Comparison of ENCODE assay signal across 13 cellular contexts in genomic region chr6:30888472-30889137, GRCh38. TPM values are rescaled to one million over a fixed set of nuclear protein-coding genes. Genes with fewer than 3 reads are reported as not detected.
DNase-seq lines count a peak whose midpoint lies in the region; ATAC-seq, FAIRE-seq and TF ChIP-seq lines count a peak whose summit lies in the region.
"Had no signal": no experiment of that assay in that cellular context is flagged by ENCODE, and none has a peak within 500 bp of the region (broad histone marks: within the 10 kb centered on the region; RNA-seq: fewer than 3 reads in every experiment).

No MANE protein-coding gene starts in this region.

- H3K79me2 ChIP-seq in endothelial cell of umbilical vein (ENCODE audit: control insufficient read depth, insufficient read depth, low read length) (no peaks in the 10 kb centered on the region), neural cell (replicated peaks; ENCODE audit: insufficient read depth, low read length) (peaks cover 74% of the 10 kb centered on the region)

- H3K27me3 ChIP-seq in endothelial cell of umbilical vein (ENCODE audit: control insufficient read depth in 2 of 2, insufficient read depth in 2 of 2, low read length in 2 of 2) = no peaks in the 10 kb centered on the region
- H3K27me3 ChIP-seq in neural cell (ENCODE audit: insufficient read depth, low read depth, low read length) = no peaks in the 10 kb centered on the region
- H3K27me3 ChIP-seq in CD8-positive, alpha-beta memory T cell (ENCODE audit: insufficient read depth, low read length, poor library complexity, severe bottlenecking) = no peaks in the 10 kb centered on the region

- POLR2A ChIA-PET in endothelial cell of umbilical vein (lab: Charles Lee) = no interaction called here
- POLR2A ChIA-PET in CD8-positive, alpha-beta memory T cell (lab: Charles Lee) = interaction anchor here (0.9 kb wide), 1 partner anchor 274 kb away, joined by 5 read pairs; no protein-coding TSS in a partner anchor

- H2AFZ ChIP-seq in endothelial cell of umbilical vein (ENCODE audit: low read depth, low read length) (no peak overlapping the region), neural cell (ENCODE audit: low read depth, low read length) (no peak overlapping the region)

- no peaks in the 10 kb centered on the region for H3K9me3 Mint-ChIP-seq in CD8-positive, alpha-beta memory T cell
- H3K9me3 Mint-ChIP-seq: CD4-positive, alpha-beta memory T cell had no signal

- DNase-seq in AG08396 (ENCODE audit: low spot score) (peak; percentile 75), LHCN-M2 (ENCODE audit: low read depth) (peak; percentile 67), endothelial cell of umbilical vein (ENCODE audit: low read depth, low spot score) (no peak), GM19238 (ENCODE audit: insufficient read length, low spot score) (no peak), NCI-H187 (lab: John Stamatoyannopoulos, UW) (no peak)
- no peak for DNase-seq in CD8-positive, alpha-beta memory T cell
- DNase-seq: activated naive CD4-positive, alpha-beta T cell; CD4-positive, alpha-beta memory T cell; NCI-H1092; stomach had no signal

- CTCF ChIA-PET in endothelial cell of umbilical vein (lab: Charles Lee) = interaction anchor here (2.5 kb wide), 1 partner anchor 16 kb away, joined by 8 read pairs; no protein-coding TSS in a partner anchor
- CTCF ChIA-PET in CD8-positive, alpha-beta memory T cell (lab: Charles Lee) = interaction anchor here (1.1 to 1.6 kb wide), 2 partner anchors 19 to 58 kb away, joined by 3 read pairs; partner anchors contain the start of gene GTF2H4

- no peaks in the 10 kb centered on the region for H4K20me1 ChIP-seq in endothelial cell of umbilical vein (replicated peaks; ENCODE audit: control insufficient read depth, extremely low read depth, insufficient read depth, low read length)
- peaks cover 5% of the 10 kb centered on the region for H4K20me1 ChIP-seq in neural cell (ENCODE audit: insufficient read depth)

- dilution Hi-C loops in endothelial cell of umbilical vein (cut with MboI; ENCODE audit: extremely low pct_ligation_motif_present, low sequenced_read_pairs) = loop anchor here (25.0 kb wide), 1 partner anchor 151 kb away; the partner anchor contains the start of genes FLOT1 and IER3

- peaks cover 0 to 4% of the 10 kb centered on the region in 2 donors for H3K27me3 Mint-ChIP-seq in CD8-positive, alpha-beta memory T cell
- H3K27me3 Mint-ChIP-seq: CD4-positive, alpha-beta memory T cell had no signal

- peaks cover 19 to 27% (median 20%) of the 10 kb centered on the region in 3 donors for H3K4me1 Mint-ChIP-seq in CD8-positive, alpha-beta memory T cell

- no peak for TF ChIP-seq RAD21 in neural cell (conservative IDR thresholded peaks at IDR 0.05)

- H3K36me3 ChIP-seq in endothelial cell of umbilical vein (ENCODE audit: control insufficient read depth in 2 of 2, extremely low read depth in 1 of 2, insufficient read depth in 2 of 2, low read length in 2 of 2) (no peaks in the 10 kb centered on the region), neural cell (ENCODE audit: insufficient read depth, low read length) (peaks cover 6% of the 10 kb centered on the region)
- H3K36me3 ChIP-seq in CD8-positive, alpha-beta memory T cell (ENCODE audit: insufficient read depth, low read length) = no peaks in the 10 kb centered on the region

- no peaks in the 10 kb centered on the region for H3K9me2 ChIP-seq in neural cell (ENCODE audit: insufficient read depth, low read length)

- peaks cover 9% of the 10 kb centered on the region for H3F3A ChIP-seq in neural cell (ENCODE audit: insufficient read depth, low read length, poor library complexity, severe bottlenecking)

- intact Hi-C loops in endothelial cell of umbilical vein (cut with micrococcal nuclease) = no loop called here

- TF ChIP-seq CTCF in endothelial cell of umbilical vein (IDR thresholded peaks at IDR 0.05; ENCODE audit: extremely low read depth in 1 of 2, insufficient read depth in 1 of 2, low read depth in 1 of 2, low read length in 2 of 2) (no peak), neural cell (IDR thresholded peaks at IDR 0.05; ENCODE audit: poor library complexity, severe bottlenecking) (no peak)

- peak; percentile 26 for FAIRE-seq in endothelial cell of umbilical vein (lab: Jason Lieb, UNC)
- FAIRE-seq: GM12891 had no signal

- no peak for ATAC-seq in GM21515 (IDR thresholded peaks at IDR 0.05; ENCODE audit: unreplicated experiment)

- no peaks in the 10 kb centered on the region for H3K9me1 ChIP-seq in endothelial cell of umbilical vein (replicated peaks; ENCODE audit: control insufficient read depth, extremely low read depth, insufficient read depth, low read length)

- no peak overlapping the region for H3K27ac Mint-ChIP-seq in CD8-positive, alpha-beta memory T cell

- H3K9ac ChIP-seq in endothelial cell of umbilical vein (replicated peaks; ENCODE audit: extremely low read depth, insufficient read depth, low read length) (no peak overlapping the region), neural cell (ENCODE audit: low read length) (no peak overlapping the region)

- no peaks in the 10 kb centered on the region for H3K9me3 ChIP-seq in endothelial cell of umbilical vein (replicated peaks; ENCODE audit: control insufficient read depth, insufficient read depth, low read length)
- H3K9me3 ChIP-seq in neural cell (ENCODE audit: low read length) = no peaks in the 10 kb centered on the region
- no peaks in the 10 kb centered on the region for H3K9me3 ChIP-seq in CD8-positive, alpha-beta memory T cell (ENCODE audit: low read length)
- H3K9me3 ChIP-seq: stomach had no signal

- H3K4me3 ChIP-seq in endothelial cell of umbilical vein (replicated peaks in 1 of 3; ENCODE audit: insufficient read depth in 1 of 3, low read depth in 1 of 3, low read length in 3 of 3) (no peak overlapping the region), neural cell (ENCODE audit: low read length) (peak overlapping the region; percentile 72)
- H3K4me3 ChIP-seq in CD8-positive, alpha-beta memory T cell (ENCODE audit: low read length) = no peak overlapping the region
- H3K4me3 ChIP-seq: stomach had no signal

- peak overlapping the region in 1 of 7 donors; percentile 40 for H3K4me3 Mint-ChIP-seq in CD8-positive, alpha-beta memory T cell

- no peak for TF ChIP-seq POLR2A in endothelial cell of umbilical vein (IDR thresholded peaks at IDR 0.05; ENCODE audit: low read depth, low read length)

- H3K4me1 ChIP-seq in endothelial cell of umbilical vein (ENCODE audit: control insufficient read depth, extremely low read depth, insufficient read depth, low read length) = no peaks in the 10 kb centered on the region
- H3K4me1 ChIP-seq in CD8-positive, alpha-beta memory T cell (ENCODE audit: insufficient read depth, low read length) = peaks cover 26% of the 10 kb centered on the region

- H3K4me2 ChIP-seq in endothelial cell of umbilical vein (ENCODE audit: insufficient read depth, low read length) = no peak overlapping the region
- H3K4me2 ChIP-seq in neural cell (ENCODE audit: low read length) = peak overlapping the region; percentile 17

- no TSS peak for BruUV-seq in endothelial cell of umbilical vein (replicated peaks; lab: Mats Ljungman, UMichigan)

- peaks cover 0 to 21% (median 6%) of the 10 kb centered on the region in 3 donors for H3K36me3 Mint-ChIP-seq in CD8-positive, alpha-beta memory T cell

- no peak overlapping the region for H3K27ac ChIP-seq in endothelial cell of umbilical vein (ENCODE audit: insufficient read depth, low read depth, low read length)
- H3K27ac ChIP-seq in neural cell (ENCODE audit: low read length) = no peak overlapping the region
- no peak overlapping the region for H3K27ac ChIP-seq in CD8-positive, alpha-beta memory T cell (ENCODE audit: low read depth, low read length)

- TF ChIP-seq EP300 in neural cell (conservative IDR thresholded peaks at IDR 0.05; ENCODE audit: poor library complexity, severe bottlenecking) = no peak

RNA-seq across cellular contexts. Expression of gene DDR1, which starts 4.3 kb away (rescaled TPM):
- 43.1 and 47.0 TPM in 2 replicates for total RNA-seq in LHCN-M2 (2014; rRNA removed)
- 54.1 TPM for polyA plus RNA-seq in LHCN-M2 (2012)
- total RNA-seq in endothelial cell of umbilical vein = 17.7 and 22.9 TPM in 2 replicates
- polyA plus RNA-seq in endothelial cell of umbilical vein = 8.8 and 10.6 TPM in 2 replicates
- 4.9 and 6.8 TPM in 2 replicates for polyA plus RNA-seq in endothelial cell of umbilical vein (2011; cell fraction: cytosol; rRNA removed)
- 19.8 and 24.8 TPM in 2 replicates for polyA plus RNA-seq in endothelial cell of umbilical vein (2011; cell fraction: nucleus; rRNA removed)
- 8.8 and 14.7 TPM in 2 replicates for polyA plus RNA-seq in endothelial cell of umbilical vein (2012)
- polyA minus RNA-seq in endothelial cell of umbilical vein = 14.7 and 20.9 TPM in 2 replicates
- 31.4 TPM for polyA minus RNA-seq in endothelial cell of umbilical vein (2011; cell fraction: cytosol; rRNA and poly(A)+ RNA removed)
- polyA minus RNA-seq in endothelial cell of umbilical vein (2011; cell fraction: nucleus; rRNA and poly(A)+ RNA removed) = 7.0 and 10.5 TPM in 2 replicates
- 196 and 250 TPM in 2 replicates for polyA plus RNA-seq in neural cell
- polyA minus RNA-seq in neural cell = 265 and 314 TPM in 2 replicates
- 10 to 100 TPM; 10.1 to 10.5 TPM for total RNA-seq in CD8-positive, alpha-beta memory T cell
- 1.2 TPM for polyA plus RNA-seq in CD8-positive, alpha-beta memory T cell

RNA-seq across cellular contexts. Expression of gene GTF2H4, which starts 19.4 kb away (rescaled TPM):
- 9.0 and 16.2 TPM in 2 replicates for total RNA-seq in LHCN-M2 (2014; rRNA removed)
- 18.7 TPM for polyA plus RNA-seq in LHCN-M2 (2012)
- 51.0 and 52.6 TPM in 2 replicates for total RNA-seq in endothelial cell of umbilical vein
- polyA plus RNA-seq in endothelial cell of umbilical vein = 40.5 and 40.8 TPM in 2 replicates
- polyA plus RNA-seq in endothelial cell of umbilical vein (2011; cell fraction: cytosol; rRNA removed) = 32.2 and 35.5 TPM in 2 replicates
- polyA plus RNA-seq in endothelial cell of umbilical vein (2011; cell fraction: nucleus; rRNA removed) = 184 and 233 TPM in 2 replicates
- 30.4 and 34.4 TPM in 2 replicates for polyA plus RNA-seq in endothelial cell of umbilical vein (2012)
- polyA minus RNA-seq in endothelial cell of umbilical vein = 43.1 and 55.4 TPM in 2 replicates
- polyA minus RNA-seq in endothelial cell of umbilical vein (2011; cell fraction: cytosol; rRNA and poly(A)+ RNA removed) = 9.6 TPM
- 29.4 and 32.4 TPM in 2 replicates for polyA minus RNA-seq in endothelial cell of umbilical vein (2011; cell fraction: nucleus; rRNA and poly(A)+ RNA removed)
- 87.7 and 101 TPM in 2 replicates for polyA plus RNA-seq in neural cell
- 45.0 and 47.0 TPM in 2 replicates for polyA minus RNA-seq in neural cell
- 10 to 100 TPM; 48.2 to 55.3 TPM for total RNA-seq in CD8-positive, alpha-beta memory T cell
- polyA plus RNA-seq in CD8-positive, alpha-beta memory T cell = 7.5 TPM

RNA-seq across cellular contexts. Expression of gene VARS2, which starts 25.4 kb away (rescaled TPM):
- total RNA-seq in LHCN-M2 (2014; rRNA removed) (21.9 and 26.5 TPM in 2 replicates), endothelial cell of umbilical vein (32.5 and 34.3 TPM in 2 replicates)
- 17.5 TPM for polyA plus RNA-seq in LHCN-M2 (2012)
- polyA plus RNA-seq in endothelial cell of umbilical vein (17.8 TPM in 2 replicates), neural cell (93.4 and 125 TPM in 2 replicates)
- 10.1 and 10.8 TPM in 2 replicates for polyA plus RNA-seq in endothelial cell of umbilical vein (2011; cell fraction: cytosol; rRNA removed)
- polyA plus RNA-seq in endothelial cell of umbilical vein (2011; cell fraction: nucleus; rRNA removed) = 150 and 154 TPM in 2 replicates
- polyA plus RNA-seq in endothelial cell of umbilical vein (2012) = 17.6 and 19.1 TPM in 2 replicates
- polyA minus RNA-seq in endothelial cell of umbilical vein (23.0 and 30.0 TPM in 2 replicates), neural cell (35.2 and 36.0 TPM in 2 replicates)
- 9.2 TPM for polyA minus RNA-seq in endothelial cell of umbilical vein (2011; cell fraction: cytosol; rRNA and poly(A)+ RNA removed)
- 15.0 and 20.7 TPM in 2 replicates for polyA minus RNA-seq in endothelial cell of umbilical vein (2011; cell fraction: nucleus; rRNA and poly(A)+ RNA removed)
- 10 to 100 TPM; 82.4 to 86.0 TPM for total RNA-seq in CD8-positive, alpha-beta memory T cell
- polyA plus RNA-seq in CD8-positive, alpha-beta memory T cell = 16.2 TPM

RNA-seq across cellular contexts. Expression of gene SFTA2, which starts 43.4 kb away (rescaled TPM):
- total RNA-seq in LHCN-M2 (2014; rRNA removed) (not detected in 2 replicates), endothelial cell of umbilical vein (not detected in 2 replicates)
- not detected for polyA plus RNA-seq in LHCN-M2 (2012)
- polyA plus RNA-seq in endothelial cell of umbilical vein (not detected in 2 replicates), neural cell (not detected in 2 replicates)
- not detected in 2 replicates for polyA plus RNA-seq in endothelial cell of umbilical vein (2011; cell fraction: cytosol; rRNA removed)
- not detected in 2 replicates for polyA plus RNA-seq in endothelial cell of umbilical vein (2011; cell fraction: nucleus; rRNA removed)
- polyA plus RNA-seq in endothelial cell of umbilical vein (2012) = not detected in 2 replicates
- polyA minus RNA-seq in endothelial cell of umbilical vein (not detected in 2 replicates), neural cell (not detected in 2 replicates)
- polyA minus RNA-seq in endothelial cell of umbilical vein (2011; cell fraction: cytosol; rRNA and poly(A)+ RNA removed) = not detected
- not detected in 2 replicates for polyA minus RNA-seq in endothelial cell of umbilical vein (2011; cell fraction: nucleus; rRNA and poly(A)+ RNA removed)
- total RNA-seq in CD8-positive, alpha-beta memory T cell = not detected
- not detected for polyA plus RNA-seq in CD8-positive, alpha-beta memory T cell
- polyA plus RNA-seq: CD4-positive, alpha-beta memory T cell had no signal

RNA-seq across cellular contexts. Expression of gene MUCL3, which starts 52.2 kb away (rescaled TPM):
- total RNA-seq in LHCN-M2 (2014; rRNA removed) = not detected in 2 replicates
- polyA plus RNA-seq in LHCN-M2 (2012) = 0.04 TPM
- not detected in 2 replicates for total RNA-seq in endothelial cell of umbilical vein
- polyA plus RNA-seq in endothelial cell of umbilical vein = not detected in 2 replicates
- not detected in 2 replicates for polyA plus RNA-seq in endothelial cell of umbilical vein (2011; cell fraction: cytosol; rRNA removed)
- polyA plus RNA-seq in endothelial cell of umbilical vein (2011; cell fraction: nucleus; rRNA removed) = not detected in 2 replicates
- not detected in 2 replicates for polyA plus RNA-seq in endothelial cell of umbilical vein (2012)
- polyA minus RNA-seq in endothelial cell of umbilical vein = not detected in 2 replicates
- polyA minus RNA-seq in endothelial cell of umbilical vein (2011; cell fraction: cytosol; rRNA and poly(A)+ RNA removed) = not detected
- polyA minus RNA-seq in endothelial cell of umbilical vein (2011; cell fraction: nucleus; rRNA and poly(A)+ RNA removed) = not detected in 2 replicates
- not detected in 2 replicates for polyA plus RNA-seq in neural cell
- polyA minus RNA-seq in neural cell = not detected in 2 replicates
- total RNA-seq in CD8-positive, alpha-beta memory T cell = not detected
- polyA plus RNA-seq in CD8-positive, alpha-beta memory T cell = not detected
- total RNA-seq: CD4-positive, alpha-beta memory T cell had no signal
- polyA plus RNA-seq: CD4-positive, alpha-beta memory T cell had no signal

Comparison
In these comparisons a context has a peak if more than half of its experiments do, and no peak if none do; other contexts are left out.
1. DNase-seq: peak in AG08396 (single experiment) and LHCN-M2 (single experiment); none in endothelial cell of umbilical vein (single experiment), GM19238 (single experiment), CD8-positive, alpha-beta memory T cell (0 of 5) and NCI-H187 (0 of 2).